10 cellular contexts compared by ENCODE assay signal in genomic region chr14:21191261-21191808, GRCh38. TPM values are rescaled to one million over a fixed set of nuclear protein-coding genes. Genes with fewer than 3 reads are reported as not detected.
DNase-seq lines count a peak whose midpoint lies in the region; ATAC-seq and TF ChIP-seq lines count a peak whose summit lies in the region.
"Had no signal": no experiment of that assay in that cellular context is flagged by ENCODE, and none has a peak within 500 bp of the region (broad histone marks: within the 10 kb centered on the region; RNA-seq: fewer than 3 reads in every experiment).

No MANE protein-coding gene starts in this region.

- BruUV-seq in OCI-LY7 (replicated peaks; lab: Mats Ljungman, UMichigan): no TSS peak
- BruUV-seq in Caco-2 (replicated peaks; lab: Mats Ljungman, UMichigan): no TSS peak

- intact Hi-C loops in OCI-LY7 (cut with micrococcal nuclease; ENCODE audit: unreplicated experiment) (no loop called here), esophagus muscularis mucosa (cut with DNase I) (no loop called here), Caco-2 (cut with micrococcal nuclease; ENCODE audit: unreplicated experiment) (loop anchor here (5.0 kb wide), 1 partner anchor 124 kb away; no protein-coding TSS in a partner anchor)

- no peaks in the 10 kb centered on the region for H3K36me3 ChIP-seq in OCI-LY7 (ENCODE audit: insufficient read depth, low read length)
- no peaks in the 10 kb centered on the region for H3K36me3 ChIP-seq in esophagus muscularis mucosa
- H3K36me3 ChIP-seq in Caco-2 (ENCODE audit: control insufficient read depth, insufficient read depth, low read length): no peaks in the 10 kb centered on the region

- peak overlapping the region; percentile 96 for H2AFZ ChIP-seq in OCI-LY7 (ENCODE audit: low read length)

- no peak for DNase-seq in activated T-cell treated with anti-CD3 and anti-CD28 coated beads, Interleukin-2, amount 50 U/mL, for 24 hours
- DNase-seq in activated T-cell treated with anti-CD3 and anti-CD28 coated beads for 4 hours (no peak), OCI-LY7 (ENCODE audit: low spot score) (no peak), esophagus muscularis mucosa (ENCODE audit: extremely low spot score) (no peak), anterior cingulate cortex (lab: John Stamatoyannopoulos, UW) (no peak), Caco-2 (no peak), DMS 273 treated with DMSO at 0.1 percent for 48 hours (lab: John Stamatoyannopoulos, UW) (no peak)
- DNase-seq in stimulated activated effector memory CD8-positive, alpha-beta T cell treated with anti-CD3 and anti-CD28 coated beads, Interleukin-12 subunit alpha, Interleukin-12 subunit beta, amount 100 ng/mL, for 72 hours (ENCODE audit: low spot score in 2 of 2): no peak

- H3K9me3 Mint-ChIP-seq in activated T-cell treated with anti-CD3 and anti-CD28 coated beads, Interleukin-2, amount 50 U/mL, for 24 hours: no peaks in the 10 kb centered on the region
- no peaks in the 10 kb centered on the region for H3K9me3 Mint-ChIP-seq in stimulated activated effector memory CD8-positive, alpha-beta T cell treated with anti-CD3 and anti-CD28 coated beads, Interleukin-12 subunit alpha, Interleukin-12 subunit beta, amount 100 ng/mL, for 72 hours
- no peaks in the 10 kb centered on the region for H3K9me3 Mint-ChIP-seq in Caco-2 (ENCODE audit: unreplicated experiment)

- H3K4me1 ChIP-seq in OCI-LY7 (ENCODE audit: insufficient read depth, low read length, poor library complexity, severe bottlenecking): peaks cover 20% of the 10 kb centered on the region
- peaks cover 5 to 17% (median 14%) of the 10 kb centered on the region in 4 donors for H3K4me1 ChIP-seq in esophagus muscularis mucosa
- H3K4me1 ChIP-seq in Caco-2: no peaks in the 10 kb centered on the region

- peaks cover 13% of the 10 kb centered on the region for H3K4me1 Mint-ChIP-seq in activated T-cell treated with anti-CD3 and anti-CD28 coated beads, Interleukin-2, amount 50 U/mL, for 24 hours (ENCODE audit: low read depth)
- peaks cover 8% of the 10 kb centered on the region for H3K4me1 Mint-ChIP-seq in stimulated activated effector memory CD8-positive, alpha-beta T cell treated with anti-CD3 and anti-CD28 coated beads, Interleukin-12 subunit alpha, Interleukin-12 subunit beta, amount 100 ng/mL, for 72 hours
- no peaks in the 10 kb centered on the region for H3K4me1 Mint-ChIP-seq in Caco-2 (ENCODE audit: low read depth, unreplicated experiment)

- peak overlapping the region; percentile 79 for H3K4me2 ChIP-seq in OCI-LY7 (ENCODE audit: low read length)

- peak overlapping the region; percentile 64 for H3K4me3 Mint-ChIP-seq in activated T-cell treated with anti-CD3 and anti-CD28 coated beads, Interleukin-2, amount 50 U/mL, for 24 hours
- peak overlapping the region; percentile 66 for H3K4me3 Mint-ChIP-seq in stimulated activated effector memory CD8-positive, alpha-beta T cell treated with anti-CD3 and anti-CD28 coated beads, Interleukin-12 subunit alpha, Interleukin-12 subunit beta, amount 100 ng/mL, for 72 hours
- H3K4me3 Mint-ChIP-seq in Caco-2 (ENCODE audit: unreplicated experiment): no peak overlapping the region

- no peak for TF ChIP-seq POLR2A in esophagus muscularis mucosa (IDR thresholded peaks at IDR 0.05; ENCODE audit: low read depth)

- H3K4me3 ChIP-seq in OCI-LY7 (ENCODE audit: low read depth, low read length, poor library complexity, severe bottlenecking) (peak overlapping the region; percentile 58), esophagus muscularis mucosa (peak overlapping the region; percentile 43 to 48 (median 44)), Caco-2 (ENCODE audit: low read depth, low read length) (no peak overlapping the region)

- H3K36me3 Mint-ChIP-seq in activated T-cell treated with anti-CD3 and anti-CD28 coated beads, Interleukin-2, amount 50 U/mL, for 24 hours (ENCODE audit: low read depth): no peaks in the 10 kb centered on the region
- peaks cover 2% of the 10 kb centered on the region for H3K36me3 Mint-ChIP-seq in stimulated activated effector memory CD8-positive, alpha-beta T cell treated with anti-CD3 and anti-CD28 coated beads, Interleukin-12 subunit alpha, Interleukin-12 subunit beta, amount 100 ng/mL, for 72 hours
- H3K36me3 Mint-ChIP-seq in Caco-2 (ENCODE audit: insufficient read depth, unreplicated experiment): peaks cover 25% of the 10 kb centered on the region

- peaks cover 2% of the 10 kb centered on the region for H3K27me3 Mint-ChIP-seq in activated T-cell treated with anti-CD3 and anti-CD28 coated beads, Interleukin-2, amount 50 U/mL, for 24 hours
- H3K27me3 Mint-ChIP-seq in Caco-2 (ENCODE audit: insufficient read depth, unreplicated experiment): no peaks in the 10 kb centered on the region

- no peak for TF ChIP-seq EP300 in esophagus muscularis mucosa (IDR thresholded peaks at IDR 0.05)

- POLR2A ChIA-PET in OCI-LY7 (lab: Charles Lee): interaction anchor here (0.7 kb wide), 2 partner anchors 175 to 308 kb away, joined by 3 to 8 read pairs; no protein-coding TSS in a partner anchor
- POLR2A ChIA-PET in Caco-2 (lab: Charles Lee): no interaction called here

- H3K27me3 ChIP-seq in esophagus muscularis mucosa (no peaks in the 10 kb centered on the region), Caco-2 (replicated peaks; ENCODE audit: control insufficient read depth, insufficient read depth, low read length) (no peaks in the 10 kb centered on the region)

- H3K27ac Mint-ChIP-seq in activated T-cell treated with anti-CD3 and anti-CD28 coated beads, Interleukin-2, amount 50 U/mL, for 24 hours: peak overlapping the region; percentile 67
- H3K27ac Mint-ChIP-seq in stimulated activated effector memory CD8-positive, alpha-beta T cell treated with anti-CD3 and anti-CD28 coated beads, Interleukin-12 subunit alpha, Interleukin-12 subunit beta, amount 100 ng/mL, for 72 hours: peak overlapping the region; percentile 12
- no peak overlapping the region for H3K27ac Mint-ChIP-seq in Caco-2 (ENCODE audit: unreplicated experiment)

- TF ChIP-seq CTCF in OCI-LY7 (conservative IDR thresholded peaks at IDR 0.05; ENCODE audit: low read length) (0 out of 2 replicates have a peak, but pooled peaks have one; percentile 14), esophagus muscularis mucosa (IDR thresholded peaks at IDR 0.05) (no peak), Caco-2 (IDR thresholded peaks at IDR 0.05; ENCODE audit: insufficient read depth in 1 of 2, low read depth in 1 of 2, low read length in 1 of 2, severe bottlenecking in 1 of 2, unreplicated experiment in 1 of 2) (no peak)

- H3K27ac ChIP-seq in OCI-LY7 (ENCODE audit: low read depth, low read length, poor library complexity, severe bottlenecking): peak overlapping the region; percentile 41
- H3K27ac ChIP-seq in esophagus muscularis mucosa (replicated peaks in 1 of 4): no peak overlapping the region

- H3K9me2 ChIP-seq in OCI-LY7 (ENCODE audit: insufficient read depth, low read length): no peaks in the 10 kb centered on the region

- no peaks in the 10 kb centered on the region for H3K9me3 ChIP-seq in OCI-LY7 (ENCODE audit: low read length)
- H3K9me3 ChIP-seq in esophagus muscularis mucosa: no peaks in the 10 kb centered on the region
- H3K9me3 ChIP-seq in Caco-2: no peaks in the 10 kb centered on the region

- no peak for ATAC-seq in stimulated activated effector memory CD8-positive, alpha-beta T cell treated with anti-CD3 and anti-CD28 coated beads, Interleukin-12 subunit alpha, Interleukin-12 subunit beta, amount 100 ng/mL, for 72 hours

- H4K20me1 ChIP-seq in OCI-LY7 (ENCODE audit: insufficient read depth, low read length): no peaks in the 10 kb centered on the region

- CTCF ChIA-PET in OCI-LY7 (lab: Charles Lee; ENCODE audit: unreplicated experiment) (no interaction called here), Caco-2 (lab: Charles Lee) (no interaction called here)

- H3K79me2 ChIP-seq in OCI-LY7 (ENCODE audit: insufficient read depth, low read depth, low read length): no peaks in the 10 kb centered on the region

- 83% methylated on average over 6 of the region's 7 CpGs for WGBS in esophagus muscularis mucosa

RNA-seq across cellular contexts. Expression of gene OR5AU1, which starts 35.5 kb away (rescaled TPM):
- not detected in 2 replicates for total RNA-seq in OCI-LY7 (2014; rRNA removed; shearing (Covaris generic))
- total RNA-seq in OCI-LY7 (2022) (not detected in 2 replicates), esophagus muscularis mucosa (not detected), Caco-2 (2022) (not detected in 2 replicates)
- total RNA-seq: LHCN-M2, RPMI7951 had no signal
